In genomic region chr21:17903029-17903806, GRCh38 we compare ENCODE assay signal across 8 cellular contexts.
DNase-seq lines count a peak whose midpoint lies in the region; ATAC-seq lines count a peak whose summit lies in the region.

No MANE protein-coding gene starts in this region.

- peak; percentile 58 for ATAC-seq in activated CD8-positive, alpha-beta memory T cell treated with anti-CD3 and anti-CD28 coated beads, Interleukin-2, amount 10 ng/mL, durations not matched to agents 7 days and 5 days
- ATAC-seq in stimulated activated memory B cell treated with anti-CD40 and anti-IgM and Interleukin-4, amounts not matched to agents 10 μg/mL and 1 μg/mL and 100 μg/mL, for 72 hours, result no peak
- no peak for ATAC-seq in GM18907 (IDR thresholded peaks at IDR 0.05; ENCODE audit: unreplicated experiment)

- no peak overlapping the region for H3K27ac Mint-ChIP-seq in activated CD8-positive, alpha-beta memory T cell treated with anti-CD3 and anti-CD28 coated beads, Interleukin-2, amount 10 ng/mL, durations not matched to agents 7 days and 5 days
- no peak overlapping the region for H3K27ac Mint-ChIP-seq in stimulated activated memory B cell treated with anti-CD40 and anti-IgM and Interleukin-4, amounts not matched to agents 10 μg/mL and 1 μg/mL and 100 μg/mL, for 72 hours

- no peak for DNase-seq in activated CD8-positive, alpha-beta memory T cell treated with anti-CD3 and anti-CD28 coated beads, Interleukin-2, amount 10 ng/mL, durations not matched to agents 7 days and 5 days
- no peak for DNase-seq in activated CD8-positive, alpha-beta memory T cell treated with anti-CD3 and anti-CD28 coated beads, Interleukin-2, amount 50 U/mL, for 48 hours
- DNase-seq in NCI-H2227 treated with DMSO at 0.1 percent for 48 hours (lab: John Stamatoyannopoulos, UW) (peak; percentile 52), T47D (ENCODE audit: low read depth in 1 of 2, low spot score in 1 of 2) (peak; percentile 19 to 44), lung microvascular endothelial cell (ENCODE audit: low read depth in 2 of 2) (peak; percentile 33 to 53), posterior cingulate gyrus (no peak)

- intact Hi-C loops in posterior cingulate gyrus (cut with DNase I), result loop anchor here (1.0 to 5.0 kb wide), 3 partner anchors 46 to 224 kb away; partner anchors contain the start of gene C21orf91

- no peak overlapping the region for H3K4me3 Mint-ChIP-seq in activated CD8-positive, alpha-beta memory T cell treated with anti-CD3 and anti-CD28 coated beads, Interleukin-2, amount 10 ng/mL, durations not matched to agents 7 days and 5 days
- H3K4me3 Mint-ChIP-seq in stimulated activated memory B cell treated with anti-CD40 and anti-IgM and Interleukin-4, amounts not matched to agents 10 μg/mL and 1 μg/mL and 100 μg/mL, for 72 hours, result no peak overlapping the region

- H3K4me1 Mint-ChIP-seq in activated CD8-positive, alpha-beta memory T cell treated with anti-CD3 and anti-CD28 coated beads, Interleukin-2, amount 10 ng/mL, durations not matched to agents 7 days and 5 days, result peaks cover 7% of the 10 kb centered on the region
- peaks cover 8% of the 10 kb centered on the region for H3K4me1 Mint-ChIP-seq in stimulated activated memory B cell treated with anti-CD40 and anti-IgM and Interleukin-4, amounts not matched to agents 10 μg/mL and 1 μg/mL and 100 μg/mL, for 72 hours

- H3K36me3 Mint-ChIP-seq in activated CD8-positive, alpha-beta memory T cell treated with anti-CD3 and anti-CD28 coated beads, Interleukin-2, amount 10 ng/mL, durations not matched to agents 7 days and 5 days, result peaks cover 13% of the 10 kb centered on the region
- H3K36me3 Mint-ChIP-seq in stimulated activated memory B cell treated with anti-CD40 and anti-IgM and Interleukin-4, amounts not matched to agents 10 μg/mL and 1 μg/mL and 100 μg/mL, for 72 hours, result peaks cover 14% of the 10 kb centered on the region

- H3K9me3 Mint-ChIP-seq in activated CD8-positive, alpha-beta memory T cell treated with anti-CD3 and anti-CD28 coated beads, Interleukin-2, amount 10 ng/mL, durations not matched to agents 7 days and 5 days (ENCODE audit: low read depth), result peaks cover 7% of the 10 kb centered on the region
- H3K9me3 Mint-ChIP-seq in stimulated activated memory B cell treated with anti-CD40 and anti-IgM and Interleukin-4, amounts not matched to agents 10 μg/mL and 1 μg/mL and 100 μg/mL, for 72 hours, result peaks cover 10% of the 10 kb centered on the region

- CTCF ChIA-PET in activated CD8-positive, alpha-beta memory T cell treated with anti-CD3 and anti-CD28 coated beads, Interleukin-2, amount 10 ng/mL, durations not matched to agents 7 days and 5 days (lab: Charles Lee), result interaction anchor here (0.8 to 2.7 kb wide), 7 partner anchors 11 to 225 kb away, joined by 3 to 25 read pairs (median 5); no protein-coding TSS in a partner anchor

- H3K27me3 Mint-ChIP-seq in activated CD8-positive, alpha-beta memory T cell treated with anti-CD3 and anti-CD28 coated beads, Interleukin-2, amount 10 ng/mL, durations not matched to agents 7 days and 5 days, result peaks cover 2% of the 10 kb centered on the region
- no peaks in the 10 kb centered on the region for H3K27me3 Mint-ChIP-seq in stimulated activated memory B cell treated with anti-CD40 and anti-IgM and Interleukin-4, amounts not matched to agents 10 μg/mL and 1 μg/mL and 100 μg/mL, for 72 hours

- in situ Hi-C loops in T47D (cut with HindIII; ENCODE audit: low pct_unique_long_range_greater_than_20kb, low sequenced_read_pairs), result no loop called here

Comparison
In these comparisons a context has a peak if more than half of its experiments do, and no peak if none do; other contexts are left out.
1. DNase-seq: peak in NCI-H2227 treated with DMSO at 0.1 percent for 48 hours (single experiment), T47D (2 of 2) and lung microvascular endothelial cell (2 of 2); none in activated CD8-positive, alpha-beta memory T cell treated with anti-CD3 and anti-CD28 coated beads, Interleukin-2, amount 10 ng/mL, durations not matched to agents 7 days and 5 days (single experiment), activated CD8-positive, alpha-beta memory T cell treated with anti-CD3 and anti-CD28 coated beads, Interleukin-2, amount 50 U/mL, for 48 hours (single experiment) and posterior cingulate gyrus (0 of 10).